30 cellular contexts compared by ENCODE assay signal in the genomic region with DNA sequence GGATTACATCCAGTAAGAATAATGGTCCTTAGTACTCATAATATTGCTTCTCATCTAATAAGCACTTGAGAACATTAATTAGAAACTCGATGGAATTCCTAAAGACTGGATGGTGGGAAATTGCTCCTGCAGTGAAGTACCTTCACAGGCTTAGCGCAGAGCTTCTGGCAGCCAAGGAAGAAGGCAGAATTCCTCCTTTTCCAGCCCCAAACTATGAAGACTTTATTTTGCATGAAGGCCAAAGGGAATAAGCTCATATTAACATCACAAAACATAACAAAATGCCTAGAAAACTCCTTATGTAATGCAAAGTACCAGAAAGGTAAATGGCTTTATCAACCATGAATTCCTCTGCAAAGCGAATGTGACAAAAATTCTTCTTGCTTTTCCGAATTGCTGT.
"Had no signal": no experiment of that assay in that cellular context is flagged by ENCODE, and none has a peak within 500 bp of the region (broad histone marks: within the 10 kb centered on the region; RNA-seq: fewer than 3 reads in every experiment).

No MANE protein-coding gene starts in this region.

- H3K4me3 Mint-ChIP-seq: activated CD4-positive, alpha-beta memory T cell treated with anti-CD3 and anti-CD28 coated beads for 36 hours; activated naive CD4-positive, alpha-beta T cell treated with anti-CD3 and anti-CD28 coated beads for 36 hours; activated naive CD8-positive, alpha-beta T cell treated with anti-CD3 and anti-CD28 coated beads for 36 hours; activated T-helper 1 cell treated with anti-CD3 and anti-CD28 coated beads, Interleukin-12 subunit alpha, Interleukin-12 subunit beta, Interleukin-2, Interleukin-4 antibody, amounts not matched to agents 30 ng/mL and 10 ng/mL and 1 ng/mL, durations not matched to agents 14 hours and 24 hours and 36 hours; effector memory CD8-positive, alpha-beta T cell; immature natural killer cell; memory B cell; naive thymus-derived CD4-positive, alpha-beta T cell had no signal

- H3K4me3 ChIP-seq: adrenal gland, body of pancreas, cardiac muscle cell, coronary artery, gastroesophageal sphincter, right lobe of liver, testis, transverse colon had no signal

- H3K4me1 Mint-ChIP-seq: activated naive CD8-positive, alpha-beta T cell treated with anti-CD3 and anti-CD28 coated beads for 36 hours; memory B cell had no signal

- H3K9me3 ChIP-seq: adrenal gland, body of pancreas, gastroesophageal sphincter, right lobe of liver, testis, transverse colon had no signal

- H3K36me3 ChIP-seq: adrenal gland, cardiac muscle cell, right lobe of liver, transverse colon had no signal

- H3K27ac ChIP-seq: adrenal gland, body of pancreas, cardiac muscle cell, coronary artery, gastroesophageal sphincter, parathyroid adenoma, right lobe of liver, testis, transverse colon had no signal

- DNase-seq: activated CD4-positive, alpha-beta memory T cell treated with anti-CD3 and anti-CD28 coated beads for 36 hours; activated CD4-positive, alpha-beta T cell treated with anti-CD3 and anti-CD28 coated beads for 4 hours; activated CD8-positive, alpha-beta memory T cell treated with anti-CD3 and anti-CD28 coated beads, Interleukin-2, amount 50 U/mL, for 4 hours; activated effector memory CD4-positive, alpha-beta T cell treated with anti-CD3 and anti-CD28 coated beads, Interleukin-2, amount 50 U/mL, for 16 hours; activated naive CD4-positive, alpha-beta T cell treated with anti-CD3 and anti-CD28 coated beads for 36 hours; activated naive CD8-positive, alpha-beta T cell treated with anti-CD3 and anti-CD28 coated beads for 36 hours; activated T-cell treated with anti-CD3 and anti-CD28 coated beads, Interleukin-2, amount 50 U/mL, for 1 hour; adrenal gland; aorta; body of pancreas; cerebellar nuclear complex; effector memory CD8-positive, alpha-beta T cell; hippocampal formation; immature natural killer cell; kidney; midbrain; naive thymus-derived CD4-positive, alpha-beta T cell; nucleus accumbens; right lobe of liver; stimulated activated CD4-positive, alpha-beta T cell treated with anti-CD3 and anti-CD28 coated beads, Interleukin-12 subunit alpha, Interleukin-12 subunit beta, amount 100 ng/mL, for 4 hours; stimulated activated CD4-positive, alpha-beta T cell treated with anti-CD3 and anti-CD28 coated beads, Interleukin-4, amount 100 ng/mL, for 1 hour; stimulated activated naive CD8-positive, alpha-beta T cell treated with anti-CD3 and anti-CD28 coated beads, Interleukin-15, Interleukin-2, amounts not matched to agents 100 U/mL and 50 U/mL, for 24 hours; testis; transverse colon had no signal

- H3K4me1 ChIP-seq: body of pancreas, parathyroid adenoma, right lobe of liver, testis had no signal

- ATAC-seq: body of pancreas; effector memory CD8-positive, alpha-beta T cell; gastroesophageal sphincter; naive thymus-derived CD4-positive, alpha-beta T cell; right lobe of liver; stimulated activated naive CD8-positive, alpha-beta T cell treated with anti-CD3 and anti-CD28 coated beads, Interleukin-15, Interleukin-2, amounts not matched to agents 100 U/mL and 50 U/mL, for 24 hours had no signal

- H3K9me3 Mint-ChIP-seq: activated CD4-positive, alpha-beta memory T cell treated with anti-CD3 and anti-CD28 coated beads for 36 hours; activated naive CD4-positive, alpha-beta T cell treated with anti-CD3 and anti-CD28 coated beads for 36 hours; activated naive CD8-positive, alpha-beta T cell treated with anti-CD3 and anti-CD28 coated beads for 36 hours; activated T-helper 1 cell treated with anti-CD3 and anti-CD28 coated beads, Interleukin-12 subunit alpha, Interleukin-12 subunit beta, Interleukin-2, Interleukin-4 antibody, amounts not matched to agents 30 ng/mL and 10 ng/mL and 1 ng/mL, durations not matched to agents 14 hours and 24 hours and 36 hours; effector memory CD8-positive, alpha-beta T cell; immature natural killer cell; memory B cell; naive thymus-derived CD4-positive, alpha-beta T cell had no signal

- H3K27ac Mint-ChIP-seq: activated CD4-positive, alpha-beta memory T cell treated with anti-CD3 and anti-CD28 coated beads for 36 hours; activated naive CD4-positive, alpha-beta T cell treated with anti-CD3 and anti-CD28 coated beads for 36 hours; activated naive CD8-positive, alpha-beta T cell treated with anti-CD3 and anti-CD28 coated beads for 36 hours; activated T-helper 1 cell treated with anti-CD3 and anti-CD28 coated beads, Interleukin-12 subunit alpha, Interleukin-12 subunit beta, Interleukin-2, Interleukin-4 antibody, amounts not matched to agents 30 ng/mL and 10 ng/mL and 1 ng/mL, durations not matched to agents 14 hours and 24 hours and 36 hours; effector memory CD8-positive, alpha-beta T cell; immature natural killer cell; memory B cell had no signal

- H3K27me3 ChIP-seq: adrenal gland, body of pancreas, cardiac muscle cell, gastroesophageal sphincter, right lobe of liver, testis, transverse colon had no signal

- H3K9ac ChIP-seq: parathyroid adenoma had no signal

- H3K27me3 Mint-ChIP-seq: activated CD4-positive, alpha-beta memory T cell treated with anti-CD3 and anti-CD28 coated beads for 36 hours; activated naive CD8-positive, alpha-beta T cell treated with anti-CD3 and anti-CD28 coated beads for 36 hours; effector memory CD8-positive, alpha-beta T cell; memory B cell had no signal

- H3K36me3 Mint-ChIP-seq: activated CD4-positive, alpha-beta memory T cell treated with anti-CD3 and anti-CD28 coated beads for 36 hours; activated naive CD8-positive, alpha-beta T cell treated with anti-CD3 and anti-CD28 coated beads for 36 hours; immature natural killer cell; memory B cell; naive thymus-derived CD4-positive, alpha-beta T cell had no signal
